1 cellular context compared by ENCODE assay signal in the genomic region with DNA sequence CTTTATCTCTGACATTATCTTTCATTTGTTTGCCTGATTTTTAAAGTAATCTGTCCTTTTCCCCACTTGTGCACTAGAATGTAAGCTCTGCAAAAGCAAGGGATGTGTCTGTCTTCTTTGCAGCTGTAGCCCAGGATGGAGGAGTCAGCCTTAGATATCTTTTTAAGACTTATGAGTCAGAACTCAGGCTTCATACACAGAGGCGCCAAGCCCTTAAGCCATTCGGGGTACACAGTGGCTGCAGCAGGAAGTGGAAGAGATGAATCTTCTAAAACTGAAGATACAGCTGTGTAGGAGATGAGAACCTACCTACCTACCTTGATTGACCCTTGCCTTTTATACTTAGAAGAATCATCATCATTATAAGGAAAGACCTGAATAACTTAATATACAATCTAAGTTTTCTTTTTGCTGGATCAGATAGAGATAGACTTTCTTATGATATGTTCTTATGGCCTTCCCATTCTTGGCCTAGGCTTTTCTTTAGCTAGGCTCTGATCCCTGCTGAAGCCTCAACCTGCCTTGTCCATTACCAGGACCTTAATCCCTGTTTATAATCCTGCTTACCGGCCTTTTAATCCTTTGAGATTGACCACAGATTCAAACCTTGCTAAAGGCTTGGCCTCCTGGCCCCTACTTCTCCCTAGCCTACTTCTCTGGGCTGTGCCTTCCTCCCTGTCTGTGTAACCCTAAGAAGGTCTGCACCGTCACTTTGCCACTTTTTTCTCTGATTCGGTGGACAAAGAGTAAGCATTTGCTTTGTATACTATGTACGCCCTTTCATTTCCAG.
TF ChIP-seq lines count a peak whose summit lies in the region.

No MANE protein-coding gene starts in this region.

TF ChIP-seq in SK-N-SH treated with all-trans-retinoic acid at 6 μM for 48 hours, 23 proteins besides CTCF, POLR2A, EP300 and RAD21 (continued from another document):
- TF ChIP-seq, protein P1, sequence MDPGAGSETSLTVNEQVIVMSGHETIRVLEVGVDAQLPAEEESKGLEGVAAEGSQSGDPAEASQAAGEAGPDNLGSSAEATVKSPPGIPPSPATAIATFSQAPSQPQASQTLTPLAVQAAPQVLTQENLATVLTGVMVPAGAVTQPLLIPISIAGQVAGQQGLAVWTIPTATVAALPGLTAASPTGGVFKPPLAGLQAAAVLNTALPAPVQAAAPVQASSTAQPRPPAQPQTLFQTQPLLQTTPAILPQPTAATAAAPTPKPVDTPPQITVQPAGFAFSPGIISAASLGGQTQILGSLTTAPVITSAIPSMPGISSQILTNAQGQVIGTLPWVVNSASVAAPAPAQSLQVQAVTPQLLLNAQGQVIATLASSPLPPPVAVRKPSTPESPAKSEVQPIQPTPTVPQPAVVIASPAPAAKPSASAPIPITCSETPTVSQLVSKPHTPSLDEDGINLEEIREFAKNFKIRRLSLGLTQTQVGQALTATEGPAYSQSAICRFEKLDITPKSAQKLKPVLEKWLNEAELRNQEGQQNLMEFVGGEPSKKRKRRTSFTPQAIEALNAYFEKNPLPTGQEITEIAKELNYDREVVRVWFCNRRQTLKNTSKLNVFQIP (CRISPR knock-in tag; IDR thresholded peaks at IDR 0.05; ENCODE audit: borderline replicate concordance, low read depth), result no peak
